ENCODE assay signal across 8 cellular contexts in the genomic region with DNA sequence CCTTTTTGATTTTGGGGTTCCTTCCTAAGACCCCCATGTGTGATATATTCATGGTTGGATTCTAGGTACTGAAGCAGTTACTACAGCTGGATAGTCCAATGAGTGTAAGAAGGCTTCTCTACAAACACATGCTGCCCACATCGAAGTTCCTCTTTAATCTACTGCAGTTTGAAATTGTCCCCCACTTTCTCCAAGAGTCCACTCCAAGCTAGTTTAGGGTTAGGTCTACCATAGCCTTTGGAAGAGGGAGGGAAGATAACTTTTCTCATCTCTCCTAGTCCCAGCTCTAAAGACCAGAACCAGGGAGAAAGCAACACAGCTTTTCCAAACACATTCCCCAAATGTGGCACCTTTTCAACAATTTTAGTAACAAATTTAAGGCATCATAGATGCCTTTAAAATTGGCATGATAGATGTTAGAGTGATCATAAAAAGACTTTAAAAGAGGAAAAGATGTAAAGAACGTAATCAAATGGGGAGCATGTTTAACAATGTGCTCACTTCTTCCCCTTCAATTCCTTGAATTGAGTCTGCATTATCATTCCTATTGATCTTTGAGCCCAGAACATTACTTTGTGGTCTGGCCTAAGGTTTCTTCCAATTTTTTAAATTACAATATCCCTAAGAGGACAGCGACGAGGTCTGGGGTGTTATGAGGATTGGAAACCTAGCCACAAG. TPM values are rescaled to one million over a fixed set of nuclear protein-coding genes. Genes with fewer than 3 reads are reported as not detected.
DNase-seq lines count a peak whose midpoint lies in the region; ATAC-seq, FAIRE-seq and TF ChIP-seq lines count a peak whose summit lies in the region.

No MANE protein-coding gene starts in this region.

- no peak overlapping the region for H3K14ac ChIP-seq in H1 (ENCODE audit: insufficient read length)

- H3K27me3 ChIP-seq in H1 (replicated peaks in 1 of 4; ENCODE audit: control insufficient read depth in 3 of 4, extremely low read depth in 1 of 4, insufficient read depth in 3 of 4, low read length in 3 of 4) (no peaks in the 10 kb centered on the region), parathyroid adenoma (ENCODE audit: control insufficient read depth, insufficient read depth, low read length) (no peaks in the 10 kb centered on the region)

- no peaks in the 10 kb centered on the region for H3K9me3 Mint-ChIP-seq in Calu3 (ENCODE audit: low read depth, unreplicated experiment)

- no peak overlapping the region for H2AK5ac ChIP-seq in H1 (ENCODE audit: low read depth, low read length)

- TF ChIP-seq RAD21 in H1 (IDR thresholded peaks at IDR 0.05 in 1 of 2, conservative IDR thresholded peaks at IDR 0.05 in 1 of 2; ENCODE audit: low read depth in 2 of 2, low read length in 2 of 2), result no peak

- peak overlapping the region; percentile 88 to 94 for H3K4me2 ChIP-seq in H1 (ENCODE audit: insufficient read depth in 1 of 2, low read depth in 2 of 2, low read length in 2 of 2)
- H3K4me2 ChIP-seq in parathyroid adenoma (ENCODE audit: low read length), result peak overlapping the region; percentile 54

- no peaks in the 10 kb centered on the region for H4K20me1 ChIP-seq in H1 (replicated peaks in 1 of 2; ENCODE audit: control insufficient read depth in 1 of 2, insufficient read depth in 2 of 2, low read length in 2 of 2)

- no peaks in the 10 kb centered on the region for H3K27me3 Mint-ChIP-seq in Calu3 (ENCODE audit: unreplicated experiment)

- peak overlapping the region; percentile 93 for H3K27ac Mint-ChIP-seq in Calu3 (ENCODE audit: unreplicated experiment)

- H3K4ac ChIP-seq in H1 (replicated peaks; ENCODE audit: insufficient read length, low read depth, low read length), result no peak overlapping the region

- TF ChIP-seq POLR2A in H1 (IDR thresholded peaks at IDR 0.05; ENCODE audit: control extremely low read depth in 1 of 2, low read depth in 2 of 2, low read length in 2 of 2), result no peak

- ATAC-seq in GM21528 (IDR thresholded peaks at IDR 0.05; ENCODE audit: low FRiP score, unreplicated experiment) (no peak), GM19397 (IDR thresholded peaks at IDR 0.05; ENCODE audit: unreplicated experiment) (no peak), HG03095 (IDR thresholded peaks at IDR 0.05; ENCODE audit: unreplicated experiment) (no peak)

- H3K9me3 ChIP-seq in H1 (ENCODE audit: insufficient read depth in 2 of 2, low read depth in 1 of 2, low read length in 1 of 2), result no peaks in the 10 kb centered on the region
- no peaks in the 10 kb centered on the region for H3K9me3 ChIP-seq in parathyroid adenoma (ENCODE audit: control insufficient read depth, low read length)

- no peak overlapping the region for H4K5ac ChIP-seq in H1 (ENCODE audit: insufficient read length, low read depth, low read length)

- BruUV-seq in Calu3 (replicated peaks; lab: Mats Ljungman, UMichigan), result no TSS peak

- H3K4me1 Mint-ChIP-seq in Calu3 (ENCODE audit: low read depth, unreplicated experiment), result peaks cover 31% of the 10 kb centered on the region

- no peak for TF ChIP-seq EP300 in H1 (IDR thresholded peaks at IDR 0.05; ENCODE audit: borderline replicate concordance in 1 of 2, low read depth in 2 of 2, low read length in 2 of 2)

- peaks cover 5% of the 10 kb centered on the region; the same call in 1 of the 2 replicates for H3K79me1 ChIP-seq in H1 (ENCODE audit: low read depth, low read length)

- peaks cover 22% of the 10 kb centered on the region for H3K36me3 Mint-ChIP-seq in Calu3 (ENCODE audit: insufficient read depth, unreplicated experiment)

- peaks cover 0 to 6% (median under 1%) of the 10 kb centered on the region in 4 experiments; a peak in 2 of 7 replicates for H3K4me1 ChIP-seq in H1 (replicated peaks in 1 of 4; ENCODE audit: control insufficient read depth in 3 of 4, insufficient read depth in 4 of 4, low read length in 3 of 4)
- no peaks in the 10 kb centered on the region for H3K4me1 ChIP-seq in parathyroid adenoma

- TF ChIP-seq CTCF in Calu3 (IDR thresholded peaks at IDR 0.05; ENCODE audit: unreplicated experiment), result no peak
- no peak for TF ChIP-seq CTCF in H1 (IDR thresholded peaks at IDR 0.05; ENCODE audit: control extremely low read depth in 1 of 3, insufficient read depth in 1 of 3, low read depth in 1 of 3, low read length in 3 of 3)
- no peak for TF ChIP-seq CTCF in parathyroid adenoma (IDR thresholded peaks at IDR 0.05)

- H2BK20ac ChIP-seq in H1 (ENCODE audit: low read length), result no peak overlapping the region

- H3K4me3 Mint-ChIP-seq in Calu3 (ENCODE audit: low read depth, unreplicated experiment), result peak overlapping the region; percentile 100

- H2AFZ ChIP-seq in H1 (ENCODE audit: low read length) (peak overlapping the region; percentile 99), parathyroid adenoma (peak overlapping the region; percentile 96)

- H3K56ac ChIP-seq in H1 (replicated peaks; ENCODE audit: insufficient read length, low read depth, low read length), result no peak overlapping the region

- POLR2A ChIA-PET in H1 (lab: Charles Lee; ENCODE audit: partially characterized antibody), result interaction anchor here (0.9 to 1.7 kb wide), 3 partner anchors 8 to 252 kb away, joined by 3 to 8 read pairs (median 4); no protein-coding TSS in a partner anchor

- H4K91ac ChIP-seq in H1 (replicated peaks; ENCODE audit: insufficient read length, low read length), result no peak overlapping the region

- 51% methylated on average over 4 of the region's 4 CpGs; no CpG with 5 or more reads in 1 of the 2 experiments for WGBS in H1 (ENCODE audit: extremely low coverage in 1 of 2, insufficient coverage in 1 of 2, insufficient read length in 1 of 2, insufficient replicate concordance in 2 of 2, low coverage in 1 of 2, low lambda C conversion rate in 2 of 2, missing lambda C conversion rate in 1 of 2), 2 experiments

- H3K79me2 ChIP-seq in H1 (ENCODE audit: control insufficient read depth in 1 of 2, insufficient read depth in 2 of 2, low read length in 2 of 2) (peaks cover 5 to 17% of the 10 kb centered on the region in 2 experiments; a peak in 3 of 4 replicates), parathyroid adenoma (no peaks in the 10 kb centered on the region)

- no peak overlapping the region for H2BK15ac ChIP-seq in H1 (ENCODE audit: low read length)

- no peak overlapping the region for H3K18ac ChIP-seq in H1 (ENCODE audit: extremely low read depth, low read length)

- H3K27ac ChIP-seq in H1 (ENCODE audit: low read depth, low read length), result peak overlapping the region; percentile 95; the same call in 1 of the 2 replicates
- no peak overlapping the region for H3K27ac ChIP-seq in parathyroid adenoma

- H3K23me2 ChIP-seq in H1 (ENCODE audit: low read depth, low read length), result peaks cover 5% of the 10 kb centered on the region

- H2BK12ac ChIP-seq in H1 (ENCODE audit: low read depth, low read length), result no peak overlapping the region

- no peak overlapping the region for H2BK5ac ChIP-seq in H1 (ENCODE audit: low read depth, low read length)

- H3K9ac ChIP-seq in H1 (replicated peaks in 1 of 4; ENCODE audit: extremely low read depth in 1 of 4, low read depth in 3 of 4, low read length in 3 of 4) (peak overlapping the region in 2 of 4 experiments; percentile 42 to 43; a peak in 5 of 7 replicates), parathyroid adenoma (no peak overlapping the region)

- intact Hi-C loops in Calu3 (cut with micrococcal nuclease; ENCODE audit: unreplicated experiment), result no loop called here

- no peak overlapping the region for H3K23ac ChIP-seq in H1 (ENCODE audit: insufficient read length)

- no peak overlapping the region for H4K8ac ChIP-seq in H1 (ENCODE audit: extremely low read depth, insufficient read depth, low read length)

- DNase-seq in Calu3, result no peak
- DNase-seq in OCI-M1 (lab: John Stamatoyannopoulos, UW), result peak; percentile 90
- DNase-seq in H1 (ENCODE audit: low read depth in 1 of 2, low spot score in 2 of 2), result no peak
- DNase-seq in NCI-H2107 (lab: John Stamatoyannopoulos, UW), result no peak

- H2BK120ac ChIP-seq in H1 (replicated peaks; ENCODE audit: low read depth, low read length), result no peak overlapping the region

- peaks cover 0 to 25% (median 14%) of the 10 kb centered on the region in 4 experiments; a peak in 6 of 8 replicates for H3K36me3 ChIP-seq in H1 (ENCODE audit: control insufficient read depth in 2 of 4, insufficient read depth in 4 of 4, low read length in 3 of 4)
- H3K36me3 ChIP-seq in parathyroid adenoma (ENCODE audit: control insufficient read depth, insufficient read depth, low read length), result no peaks in the 10 kb centered on the region

- no peak for FAIRE-seq in H1 (lab: Jason Lieb, UNC)

- CTCF ChIA-PET in Calu3 (lab: Charles Lee) (interaction anchor here (0.7 to 1.2 kb wide), 2 partner anchors 14 to 236 kb away, joined by 3 to 4 read pairs; no protein-coding TSS in a partner anchor), H1 (lab: Charles Lee; ENCODE audit: partially characterized antibody) (interaction anchor here (1.0 to 1.5 kb wide), 5 partner anchors 8 to 242 kb away, joined by 3 to 6 read pairs (median 3); no protein-coding TSS in a partner anchor)

- H3K4me3 ChIP-seq in H1 (ENCODE audit: extremely low read depth in 1 of 4, insufficient read depth in 2 of 4, low read depth in 3 of 4, low read length in 4 of 4) (peak overlapping the region; percentile 62 to 99 (median 98); a peak in 7 of 8 replicates), parathyroid adenoma (ENCODE audit: low read depth, low read length) (peak overlapping the region; percentile 98)

TF ChIP-seq in H1, 55 proteins besides CTCF, POLR2A, EP300 and RAD21:
- TF ChIP-seq ZNF274 (IDR thresholded peaks at IDR 0.05; ENCODE audit: borderline replicate concordance, extremely low read depth, low read length) (no peak), PHF8 (conservative IDR thresholded peaks at IDR 0.05; ENCODE audit: low read depth, low read length) (no peak)

RNA-seq across cellular contexts. Expression of a gene that starts 1.0 kb away (rescaled TPM):
- total RNA-seq in Calu3 (2022), result 19.9 and 36.3 TPM in 2 replicates
- total RNA-seq in H1 (2021; fragmentation: NEBNext Ultra II Directional; extraction: Animal tissue kit (Norgen Biotek cat#: 25700)), result 36.4 and 43.0 TPM in 2 replicates
- 6.6 and 9.2 TPM in 2 replicates for polyA plus RNA-seq in H1 (2011; rRNA removed)
- polyA plus RNA-seq in H1 (2011; cell fraction: cytosol; rRNA removed), result 11.8 TPM
- 7.9 TPM for polyA plus RNA-seq in H1 (2011; cell fraction: nucleus; rRNA removed)
- polyA plus RNA-seq in H1 (2012, experiment 1 of 2), result 13.4 to 28.5 TPM (median 17.5 TPM) in 4 replicates
- 1.0 TPM for polyA plus RNA-seq in H1 (2012, experiment 2 of 2)
- 18.1 TPM for polyA plus RNA-seq in H1 (2013, experiment 1 of 2)
- 17.1 TPM for polyA plus RNA-seq in H1 (2013, experiment 2 of 2)
- 30.4 and 34.8 TPM in 2 replicates for polyA minus RNA-seq in H1 (2011; rRNA and poly(A)+ RNA removed)
- 18.1 TPM for polyA minus RNA-seq in H1 (2011; cell fraction: cytosol; rRNA and poly(A)+ RNA removed)
- polyA minus RNA-seq in H1 (2011; cell fraction: nucleus; rRNA and poly(A)+ RNA removed), result 37.8 TPM
